In the genomic region with DNA sequence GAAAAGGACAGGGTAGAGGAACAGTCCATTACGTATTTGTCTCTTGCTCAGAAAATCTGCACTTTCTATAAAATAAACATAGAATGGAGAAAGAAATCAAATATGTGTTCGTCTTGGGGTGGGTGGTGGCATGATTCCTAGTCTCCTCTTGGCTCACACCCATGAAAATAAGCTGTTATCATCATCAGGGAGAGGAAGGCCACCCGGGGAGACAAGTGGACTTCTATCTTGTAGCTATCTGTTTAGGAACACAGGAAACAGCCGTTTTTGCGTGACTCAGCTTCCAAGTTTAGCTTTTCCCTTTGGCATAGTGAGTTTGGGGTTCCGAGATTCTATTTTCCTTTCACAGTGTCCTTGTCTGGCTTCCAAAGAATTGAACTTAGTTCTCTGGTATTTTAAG, we compare ENCODE assay signal across 24 cellular contexts.
"Had no signal": no experiment of that assay in that cellular context is flagged by ENCODE, and none has a peak within 500 bp of the region (broad histone marks: within the 10 kb centered on the region; RNA-seq: fewer than 3 reads in every experiment).

No MANE protein-coding gene starts in this region.

- H3K27ac Mint-ChIP-seq: activated naive CD8-positive, alpha-beta T cell treated with anti-CD3 and anti-CD28 coated beads, Interleukin-2, amount 10 ng/mL, durations not matched to agents 7 days and 5 days; activated T-cell treated with anti-CD3 and anti-CD28 coated beads, Interleukin-2, amount 50 U/mL, for 24 hours; activated T-helper 2 cell treated with anti-CD3 and anti-CD28 coated beads, Interferon-gamma antibody, Interleukin-2, Interleukin-4, amounts not matched to agents 10 μg/mL and 5 μg/mL and 100 μg/mL, durations not matched to agents 14 hours and 24 hours and 36 hours; stimulated activated naive B cell treated with anti-CD40 and anti-IgM and Interleukin-4, amounts not matched to agents 10 μg/mL and 1 μg/mL and 100 μg/mL, for 72 hours; T-helper 1 cell treated with Interleukin-12 subunit alpha and Interleukin-12 subunit beta and Interleukin-4 antibody, amounts not matched to agents 30 μg/mL and 1 μg/mL, for 36 hours; WTC11 had no signal

- ATAC-seq: left lung; stimulated activated naive B cell treated with anti-CD40 and anti-IgM and Interleukin-4, amounts not matched to agents 10 μg/mL and 1 μg/mL and 100 μg/mL, for 72 hours; WTC11 had no signal

- H3K36me3 ChIP-seq: left lung, sigmoid colon had no signal

- H3K27ac ChIP-seq: left lung, sigmoid colon, testis had no signal

- FAIRE-seq: bronchial epithelial cell had no signal

- H3K27me3 Mint-ChIP-seq: activated naive CD8-positive, alpha-beta T cell treated with anti-CD3 and anti-CD28 coated beads, Interleukin-2, amount 10 ng/mL, durations not matched to agents 7 days and 5 days had no signal

- H3K4me1 ChIP-seq: left lung, sigmoid colon had no signal

- H3K4me3 Mint-ChIP-seq: activated naive CD8-positive, alpha-beta T cell treated with anti-CD3 and anti-CD28 coated beads, Interleukin-2, amount 10 ng/mL, durations not matched to agents 7 days and 5 days; activated T-cell treated with anti-CD3 and anti-CD28 coated beads, Interleukin-2, amount 50 U/mL, for 24 hours; stimulated activated naive B cell treated with anti-CD40 and anti-IgM and Interleukin-4, amounts not matched to agents 10 μg/mL and 1 μg/mL and 100 μg/mL, for 72 hours; T-helper 1 cell treated with Interleukin-12 subunit alpha and Interleukin-12 subunit beta and Interleukin-4 antibody, amounts not matched to agents 30 μg/mL and 1 μg/mL, for 36 hours; WTC11 had no signal

- H3K36me3 Mint-ChIP-seq: activated naive CD8-positive, alpha-beta T cell treated with anti-CD3 and anti-CD28 coated beads, Interleukin-2, amount 10 ng/mL, durations not matched to agents 7 days and 5 days had no signal

- H3K27me3 ChIP-seq: testis had no signal

- H3K4me3 ChIP-seq: left lung, sigmoid colon, testis had no signal

- DNase-seq: activated CD4-positive, alpha-beta T cell treated with anti-CD3 and anti-CD28 coated beads, Interleukin-2, amount 50 U/mL, for 4 hours; activated CD8-positive, alpha-beta memory T cell treated with anti-CD3 and anti-CD28 coated beads for 24 hours; activated CD8-positive, alpha-beta memory T cell treated with anti-CD3 and anti-CD28 coated beads, Interleukin-2, amount 50 U/mL, for 4 hours; activated naive CD4-positive, alpha-beta T cell treated with Interleukin-2 at 50 U/mL for 16 hours; activated naive CD8-positive, alpha-beta T cell treated with anti-CD3 and anti-CD28 coated beads, Interleukin-2, amount 10 ng/mL, durations not matched to agents 7 days and 5 days; activated T-cell treated with anti-CD3 and anti-CD28 coated beads, Interleukin-2, amount 50 U/mL, for 24 hours; amniotic stem cell; cerebellar nuclear complex; cortex of kidney; erythroblast; foreskin fibroblast; left lung; occipital lobe; sigmoid colon; stimulated activated CD4-positive, alpha-beta T cell treated with anti-CD3 and anti-CD28 coated beads, Interleukin-2, amount 100 ng/mL, for 48 hours; stimulated activated CD8-positive, alpha-beta memory T cell treated with anti-CD3 and anti-CD28 coated beads, Interleukin-4, amount 100 ng/mL, for 48 hours; stimulated activated naive B cell treated with anti-CD40 and anti-IgM and Interleukin-4, amounts not matched to agents 10 μg/mL and 1 μg/mL and 100 μg/mL, for 72 hours; T1000; testis; trophoblast cell had no signal

- H3K9me3 ChIP-seq: testis had no signal

- H3K4me1 Mint-ChIP-seq: activated naive CD8-positive, alpha-beta T cell treated with anti-CD3 and anti-CD28 coated beads, Interleukin-2, amount 10 ng/mL, durations not matched to agents 7 days and 5 days; stimulated activated naive B cell treated with anti-CD40 and anti-IgM and Interleukin-4, amounts not matched to agents 10 μg/mL and 1 μg/mL and 100 μg/mL, for 72 hours; WTC11 had no signal
